Comparison of ENCODE assay signal across 1 cellular context in the genomic region with DNA sequence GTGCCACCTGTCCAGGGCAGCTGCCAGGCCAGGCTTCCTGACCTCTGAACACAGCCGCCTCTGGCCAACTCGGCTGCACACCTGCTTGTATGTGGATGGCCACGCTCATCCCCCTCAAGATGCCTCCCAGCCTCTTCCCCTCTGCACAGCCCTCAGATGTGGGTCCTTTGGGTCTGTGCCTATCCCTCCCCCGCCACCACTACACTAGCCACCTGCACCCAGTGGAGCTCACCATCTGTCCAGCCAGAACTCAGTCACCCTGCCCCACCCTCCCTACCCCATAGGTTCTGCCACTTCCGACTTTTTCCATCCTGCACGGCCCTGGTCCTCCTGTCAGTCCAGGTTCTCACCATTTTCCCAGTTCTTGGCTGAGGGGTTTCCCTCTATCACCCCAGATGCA.
TF ChIP-seq lines count a peak whose summit lies in the region.

No MANE protein-coding gene starts in this region.

TF ChIP-seq in H1, 55 proteins besides CTCF, POLR2A, EP300 and RAD21 (continued from another document):
- TF ChIP-seq TCF12 (IDR thresholded peaks at IDR 0.05; ENCODE audit: low read depth, low read length) (no peak), RBBP5 (IDR thresholded peaks at IDR 0.05; ENCODE audit: borderline replicate concordance, low read depth, low read length) (no peak), CBX8 (IDR thresholded peaks at IDR 0.05; ENCODE audit: borderline replicate concordance, low read depth, low read length) (no peak)
